In the genomic region with DNA sequence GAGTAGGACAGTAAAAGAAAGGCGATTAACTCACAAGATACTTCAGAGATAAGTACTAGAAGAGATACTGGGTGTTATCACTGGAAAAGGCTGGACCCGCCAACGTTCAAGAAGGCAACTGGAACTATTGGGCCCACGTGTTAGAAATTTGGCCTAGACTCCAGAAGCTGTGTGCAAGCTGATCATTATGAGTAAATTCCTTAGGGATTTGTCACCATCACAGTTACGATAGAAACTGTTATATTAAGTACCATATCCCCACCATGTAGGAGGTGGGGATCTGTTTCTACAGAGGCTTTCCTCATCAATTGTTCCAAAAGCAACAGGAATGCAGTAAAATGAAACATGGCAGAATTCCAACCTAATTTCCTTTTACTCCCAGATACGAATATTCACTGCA, we compare ENCODE assay signal across 27 cellular contexts.
A peak's percentile ranks its signal among the peaks of the same experiment; 100 is the strongest.
DNase-seq lines count a peak whose midpoint lies in the region; ATAC-seq and TF ChIP-seq lines count a peak whose summit lies in the region.
"Had no signal": no experiment of that assay in that cellular context is flagged by ENCODE, and none has a peak within 500 bp of the region (broad histone marks: within the 10 kb centered on the region; RNA-seq: fewer than 3 reads in every experiment).

No MANE protein-coding gene starts in this region.

- H3K4me3 ChIP-seq in left ventricle myocardium inferior (no peak overlapping the region), aorta (ENCODE audit: low read length in 2 of 2) (no peak overlapping the region)
- H3K4me3 ChIP-seq: A549, upper lobe of left lung had no signal

- H3K4me3 Mint-ChIP-seq in endothelial cell (ENCODE audit: unreplicated experiment), result no peak overlapping the region
- H3K4me3 Mint-ChIP-seq: activated CD4-positive, alpha-beta memory T cell treated with anti-CD3 and anti-CD28 coated beads, Interleukin-2, amount 10 ng/mL, durations not matched to agents 7 days and 5 days; endodermal cell; memory B cell had no signal

- no peaks in the 10 kb centered on the region for H3K27me3 Mint-ChIP-seq in endothelial cell (ENCODE audit: unreplicated experiment)
- H3K27me3 Mint-ChIP-seq: activated CD4-positive, alpha-beta memory T cell treated with anti-CD3 and anti-CD28 coated beads, Interleukin-2, amount 10 ng/mL, durations not matched to agents 7 days and 5 days; memory B cell had no signal

- no peaks in the 10 kb centered on the region for H3K36me3 Mint-ChIP-seq in endothelial cell (ENCODE audit: low read depth, unreplicated experiment)
- H3K36me3 Mint-ChIP-seq: memory B cell had no signal

- H3K9me3 ChIP-seq in left ventricle myocardium inferior (replicated peaks) (no peaks in the 10 kb centered on the region), aorta (ENCODE audit: control insufficient read depth, low read length) (no peaks in the 10 kb centered on the region)
- H3K9me3 ChIP-seq: A549, upper lobe of left lung had no signal

- intact Hi-C loops in left cardiac atrium (cut with DNase I) (no loop called here), left ventricle myocardium inferior (cut with micrococcal nuclease) (no loop called here), aorta (cut with DNase I) (no loop called here)

- DNase-seq in left cardiac atrium (no peak), left ventricle myocardium inferior (no peak), astrocyte of the hippocampus (ENCODE audit: low read depth, low spot score) (peak; percentile 80), glomerular endothelial cell (ENCODE audit: extremely low read depth, low read depth, low spot score) (peak; percentile 27), aorta (no peak), endothelial cell (ENCODE audit: low spot score) (no peak), HT-29 (ENCODE audit: low spot score) (no peak)
- DNase-seq: activated CD4-positive, alpha-beta memory T cell treated with anti-CD3 and anti-CD28 coated beads, Interleukin-2, amount 10 ng/mL, durations not matched to agents 7 days and 5 days; activated effector memory CD4-positive, alpha-beta T cell treated with Interleukin-2 at 50 U/mL for 16 hours; cortex of kidney; DMS153; endodermal cell; foreskin melanocyte; GDM1; hypothalamus; MV-4-11; NCI-H187; NCI-H82; occipital lobe; stimulated activated CD4-positive, alpha-beta T cell treated with anti-CD3 and anti-CD28 coated beads, Interleukin-15, amount 100 ng/mL, for 24 hours; T1000; upper lobe of left lung had no signal

- H3K4me1 ChIP-seq in left ventricle myocardium inferior (no peaks in the 10 kb centered on the region), aorta (ENCODE audit: control insufficient read depth in 1 of 2, insufficient read depth in 2 of 2, low read length in 2 of 2) (no peaks in the 10 kb centered on the region)
- H3K4me1 ChIP-seq: A549, upper lobe of left lung had no signal

- H3K4me1 Mint-ChIP-seq in endothelial cell (ENCODE audit: unreplicated experiment), result peaks cover 3% of the 10 kb centered on the region
- H3K4me1 Mint-ChIP-seq: activated CD4-positive, alpha-beta memory T cell treated with anti-CD3 and anti-CD28 coated beads, Interleukin-2, amount 10 ng/mL, durations not matched to agents 7 days and 5 days; memory B cell had no signal

- H3K27ac Mint-ChIP-seq in endothelial cell (ENCODE audit: unreplicated experiment), result no peak overlapping the region
- H3K27ac Mint-ChIP-seq: activated CD4-positive, alpha-beta memory T cell treated with anti-CD3 and anti-CD28 coated beads, Interleukin-2, amount 10 ng/mL, durations not matched to agents 7 days and 5 days; endodermal cell; memory B cell had no signal

- H3K27me3 ChIP-seq in left ventricle myocardium inferior (ENCODE audit: low read depth), result no peaks in the 10 kb centered on the region
- H3K27me3 ChIP-seq in aorta (ENCODE audit: control insufficient read depth in 1 of 2, insufficient read depth in 2 of 2, low read length in 1 of 2), result no peaks in the 10 kb centered on the region
- H3K27me3 ChIP-seq: upper lobe of left lung had no signal

- 25 to 26% methylated on average over 6 of the region's 6 CpGs for WGBS in aorta, 2 donors

- no peaks in the 10 kb centered on the region for H3K9me3 Mint-ChIP-seq in endothelial cell (ENCODE audit: unreplicated experiment)
- H3K9me3 Mint-ChIP-seq: endodermal cell had no signal

- TF ChIP-seq CTCF in left ventricle myocardium inferior (IDR thresholded peaks at IDR 0.05; ENCODE audit: borderline replicate concordance) (no peak), endothelial cell (IDR thresholded peaks at IDR 0.05; ENCODE audit: unreplicated experiment) (no peak)

- H3K36me3 ChIP-seq in left ventricle myocardium inferior, result no peaks in the 10 kb centered on the region
- H3K36me3 ChIP-seq in aorta (ENCODE audit: control insufficient read depth in 1 of 2, insufficient read depth in 2 of 2, low read length in 1 of 2), result no peaks in the 10 kb centered on the region
- H3K36me3 ChIP-seq: upper lobe of left lung had no signal

- ATAC-seq in left cardiac atrium (peak; percentile 30 to 53), aorta (ENCODE audit: low FRiP score) (peak; percentile 56), GM21528 (IDR thresholded peaks at IDR 0.05; ENCODE audit: low FRiP score, unreplicated experiment) (no peak)
- ATAC-seq: A549 had no signal

- no peak overlapping the region for H3K27ac ChIP-seq in left ventricle myocardium inferior (replicated peaks)
- no peak overlapping the region for H3K27ac ChIP-seq in aorta (ENCODE audit: low read depth in 1 of 2, low read length in 2 of 2)
- H3K27ac ChIP-seq: A549, C4-2B, KMS-11, upper lobe of left lung had no signal

Comparison
In these comparisons a context has a peak if more than half of its experiments do, and no peak if none do; other contexts are left out.
1. DNase-seq: peak in astrocyte of the hippocampus (single experiment) and glomerular endothelial cell (single experiment); none in left cardiac atrium (single experiment), left ventricle myocardium inferior (single experiment), aorta (0 of 2), endothelial cell (single experiment) and HT-29 (single experiment).